In the genomic region with DNA sequence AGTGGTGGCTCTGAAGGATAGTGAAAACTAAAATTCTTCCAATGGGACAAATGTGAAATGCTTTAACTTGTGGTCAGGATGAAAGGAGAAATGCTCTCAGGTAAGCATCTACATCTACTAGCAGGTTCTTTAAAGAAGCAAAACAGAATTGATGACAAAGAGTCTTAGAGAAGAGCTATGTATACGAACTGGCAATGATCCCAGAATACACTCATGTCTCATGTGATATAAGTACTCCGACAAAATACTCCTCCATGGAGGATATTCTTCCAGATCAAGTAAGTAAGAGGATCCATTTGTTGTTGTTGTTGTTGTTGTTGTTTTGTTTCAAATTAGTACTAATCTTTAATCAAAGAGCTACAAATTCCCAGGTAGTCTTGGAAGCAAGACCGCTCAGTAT, we compare ENCODE assay signal across 2 cellular contexts.
TF ChIP-seq lines count a peak whose summit lies in the region.

No MANE protein-coding gene starts in this region.

TF ChIP-seq in IMR-90, 13 proteins besides CTCF, POLR2A, EP300 and RAD21:
- TF ChIP-seq, protein P1, sequence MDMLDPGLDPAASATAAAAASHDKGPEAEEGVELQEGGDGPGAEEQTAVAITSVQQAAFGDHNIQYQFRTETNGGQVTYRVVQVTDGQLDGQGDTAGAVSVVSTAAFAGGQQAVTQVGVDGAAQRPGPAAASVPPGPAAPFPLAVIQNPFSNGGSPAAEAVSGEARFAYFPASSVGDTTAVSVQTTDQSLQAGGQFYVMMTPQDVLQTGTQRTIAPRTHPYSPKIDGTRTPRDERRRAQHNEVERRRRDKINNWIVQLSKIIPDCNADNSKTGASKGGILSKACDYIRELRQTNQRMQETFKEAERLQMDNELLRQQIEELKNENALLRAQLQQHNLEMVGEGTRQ (IDR thresholded peaks at IDR 0.05; ENCODE audit: low read depth, low read length): no peak
- no peak for TF ChIP-seq MAZ (IDR thresholded peaks at IDR 0.05; ENCODE audit: borderline replicate concordance, low read depth, low read length)
- no peak for TF ChIP-seq NFE2L2 (IDR thresholded peaks at IDR 0.05; ENCODE audit: low read depth, low read length)
- TF ChIP-seq BHLHE40 (IDR thresholded peaks at IDR 0.05; ENCODE audit: low read depth, low read length): no peak
- TF ChIP-seq RFX5 (IDR thresholded peaks at IDR 0.05; ENCODE audit: low read depth, low read length): no peak
- TF ChIP-seq FOS (IDR thresholded peaks at IDR 0.05; ENCODE audit: low read depth, low read length): no peak
- TF ChIP-seq MAFK (IDR thresholded peaks at IDR 0.05; ENCODE audit: low read depth, low read length): no peak
TF ChIP-seq in IMR-90: peak in this region for 0.

TF ChIP-seq in SK-N-SH treated with all-trans-retinoic acid at 6 μM for 48 hours, 23 proteins besides CTCF, POLR2A, EP300 and RAD21 (continued from another document):
- TF ChIP-seq, protein P2, sequence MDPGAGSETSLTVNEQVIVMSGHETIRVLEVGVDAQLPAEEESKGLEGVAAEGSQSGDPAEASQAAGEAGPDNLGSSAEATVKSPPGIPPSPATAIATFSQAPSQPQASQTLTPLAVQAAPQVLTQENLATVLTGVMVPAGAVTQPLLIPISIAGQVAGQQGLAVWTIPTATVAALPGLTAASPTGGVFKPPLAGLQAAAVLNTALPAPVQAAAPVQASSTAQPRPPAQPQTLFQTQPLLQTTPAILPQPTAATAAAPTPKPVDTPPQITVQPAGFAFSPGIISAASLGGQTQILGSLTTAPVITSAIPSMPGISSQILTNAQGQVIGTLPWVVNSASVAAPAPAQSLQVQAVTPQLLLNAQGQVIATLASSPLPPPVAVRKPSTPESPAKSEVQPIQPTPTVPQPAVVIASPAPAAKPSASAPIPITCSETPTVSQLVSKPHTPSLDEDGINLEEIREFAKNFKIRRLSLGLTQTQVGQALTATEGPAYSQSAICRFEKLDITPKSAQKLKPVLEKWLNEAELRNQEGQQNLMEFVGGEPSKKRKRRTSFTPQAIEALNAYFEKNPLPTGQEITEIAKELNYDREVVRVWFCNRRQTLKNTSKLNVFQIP (CRISPR knock-in tag; IDR thresholded peaks at IDR 0.05; ENCODE audit: borderline replicate concordance, low read depth): no peak
- TF ChIP-seq ZNF8 (CRISPR knock-in tag; IDR thresholded peaks at IDR 0.05) (no peak), ESRRG (CRISPR knock-in tag; IDR thresholded peaks at IDR 0.05) (no peak), GLIS3 (CRISPR knock-in tag; IDR thresholded peaks at IDR 0.05) (no peak), SNAI2 (CRISPR knock-in tag; IDR thresholded peaks at IDR 0.05) (no peak), PPARA (CRISPR knock-in tag; IDR thresholded peaks at IDR 0.05; ENCODE audit: borderline replicate concordance) (no peak), TOX (CRISPR knock-in tag; IDR thresholded peaks at IDR 0.05; ENCODE audit: borderline replicate concordance) (no peak), ARNTL (CRISPR knock-in tag; IDR thresholded peaks at IDR 0.05; ENCODE audit: borderline replicate concordance, low read depth) (no peak), RARB (CRISPR knock-in tag; IDR thresholded peaks at IDR 0.05) (no peak), ZNF70 (CRISPR knock-in tag; IDR thresholded peaks at IDR 0.05) (no peak), ISL1 (CRISPR knock-in tag; IDR thresholded peaks at IDR 0.05) (no peak), CSDC2 (CRISPR knock-in tag; IDR thresholded peaks at IDR 0.05) (no peak), ZFP3 (CRISPR knock-in tag; IDR thresholded peaks at IDR 0.05) (no peak), TCF4 (CRISPR knock-in tag; IDR thresholded peaks at IDR 0.05; ENCODE audit: borderline replicate concordance) (no peak), ZNF565 (CRISPR knock-in tag; conservative IDR thresholded peaks at IDR 0.05; ENCODE audit: low read depth) (no peak), BACH2 (CRISPR knock-in tag; IDR thresholded peaks at IDR 0.05; ENCODE audit: borderline replicate concordance) (no peak)
- TF ChIP-seq, protein P3, sequence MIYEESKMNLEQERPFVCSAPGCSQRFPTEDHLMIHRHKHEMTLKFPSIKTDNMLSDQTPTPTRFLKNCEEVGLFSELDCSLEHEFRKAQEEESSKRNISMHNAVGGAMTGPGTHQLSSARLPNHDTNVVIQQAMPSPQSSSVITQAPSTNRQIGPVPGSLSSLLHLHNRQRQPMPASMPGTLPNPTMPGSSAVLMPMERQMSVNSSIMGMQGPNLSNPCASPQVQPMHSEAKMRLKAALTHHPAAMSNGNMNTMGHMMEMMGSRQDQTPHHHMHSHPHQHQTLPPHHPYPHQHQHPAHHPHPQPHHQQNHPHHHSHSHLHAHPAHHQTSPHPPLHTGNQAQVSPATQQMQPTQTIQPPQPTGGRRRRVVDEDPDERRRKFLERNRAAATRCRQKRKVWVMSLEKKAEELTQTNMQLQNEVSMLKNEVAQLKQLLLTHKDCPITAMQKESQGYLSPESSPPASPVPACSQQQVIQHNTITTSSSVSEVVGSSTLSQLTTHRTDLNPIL (CRISPR knock-in tag; IDR thresholded peaks at IDR 0.05; ENCODE audit: low read depth): no peak
- TF ChIP-seq, protein P4, sequence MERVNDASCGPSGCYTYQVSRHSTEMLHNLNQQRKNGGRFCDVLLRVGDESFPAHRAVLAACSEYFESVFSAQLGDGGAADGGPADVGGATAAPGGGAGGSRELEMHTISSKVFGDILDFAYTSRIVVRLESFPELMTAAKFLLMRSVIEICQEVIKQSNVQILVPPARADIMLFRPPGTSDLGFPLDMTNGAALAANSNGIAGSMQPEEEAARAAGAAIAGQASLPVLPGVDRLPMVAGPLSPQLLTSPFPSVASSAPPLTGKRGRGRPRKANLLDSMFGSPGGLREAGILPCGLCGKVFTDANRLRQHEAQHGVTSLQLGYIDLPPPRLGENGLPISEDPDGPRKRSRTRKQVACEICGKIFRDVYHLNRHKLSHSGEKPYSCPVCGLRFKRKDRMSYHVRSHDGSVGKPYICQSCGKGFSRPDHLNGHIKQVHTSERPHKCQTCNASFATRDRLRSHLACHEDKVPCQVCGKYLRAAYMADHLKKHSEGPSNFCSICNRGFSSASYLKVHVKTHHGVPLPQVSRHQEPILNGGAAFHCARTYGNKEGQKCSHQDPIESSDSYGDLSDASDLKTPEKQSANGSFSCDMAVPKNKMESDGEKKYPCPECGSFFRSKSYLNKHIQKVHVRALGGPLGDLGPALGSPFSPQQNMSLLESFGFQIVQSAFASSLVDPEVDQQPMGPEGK (CRISPR knock-in tag; IDR thresholded peaks at IDR 0.05; ENCODE audit: borderline replicate concordance): no peak
- TF ChIP-seq, protein P5, sequence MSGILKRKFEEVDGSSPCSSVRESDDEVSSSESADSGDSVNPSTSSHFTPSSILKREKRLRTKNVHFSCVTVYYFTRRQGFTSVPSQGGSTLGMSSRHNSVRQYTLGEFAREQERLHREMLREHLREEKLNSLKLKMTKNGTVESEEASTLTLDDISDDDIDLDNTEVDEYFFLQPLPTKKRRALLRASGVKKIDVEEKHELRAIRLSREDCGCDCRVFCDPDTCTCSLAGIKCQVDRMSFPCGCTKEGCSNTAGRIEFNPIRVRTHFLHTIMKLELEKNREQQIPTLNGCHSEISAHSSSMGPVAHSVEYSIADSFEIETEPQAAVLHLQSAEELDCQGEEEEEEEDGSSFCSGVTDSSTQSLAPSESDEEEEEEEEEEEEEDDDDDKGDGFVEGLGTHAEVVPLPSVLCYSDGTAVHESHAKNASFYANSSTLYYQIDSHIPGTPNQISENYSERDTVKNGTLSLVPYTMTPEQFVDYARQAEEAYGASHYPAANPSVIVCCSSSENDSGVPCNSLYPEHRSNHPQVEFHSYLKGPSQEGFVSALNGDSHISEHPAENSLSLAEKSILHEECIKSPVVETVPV (CRISPR knock-in tag; IDR thresholded peaks at IDR 0.05): no peak
TF ChIP-seq in SK-N-SH treated with all-trans-retinoic acid at 6 μM for 48 hours: peak in this region for 0.
